In the genomic region with DNA sequence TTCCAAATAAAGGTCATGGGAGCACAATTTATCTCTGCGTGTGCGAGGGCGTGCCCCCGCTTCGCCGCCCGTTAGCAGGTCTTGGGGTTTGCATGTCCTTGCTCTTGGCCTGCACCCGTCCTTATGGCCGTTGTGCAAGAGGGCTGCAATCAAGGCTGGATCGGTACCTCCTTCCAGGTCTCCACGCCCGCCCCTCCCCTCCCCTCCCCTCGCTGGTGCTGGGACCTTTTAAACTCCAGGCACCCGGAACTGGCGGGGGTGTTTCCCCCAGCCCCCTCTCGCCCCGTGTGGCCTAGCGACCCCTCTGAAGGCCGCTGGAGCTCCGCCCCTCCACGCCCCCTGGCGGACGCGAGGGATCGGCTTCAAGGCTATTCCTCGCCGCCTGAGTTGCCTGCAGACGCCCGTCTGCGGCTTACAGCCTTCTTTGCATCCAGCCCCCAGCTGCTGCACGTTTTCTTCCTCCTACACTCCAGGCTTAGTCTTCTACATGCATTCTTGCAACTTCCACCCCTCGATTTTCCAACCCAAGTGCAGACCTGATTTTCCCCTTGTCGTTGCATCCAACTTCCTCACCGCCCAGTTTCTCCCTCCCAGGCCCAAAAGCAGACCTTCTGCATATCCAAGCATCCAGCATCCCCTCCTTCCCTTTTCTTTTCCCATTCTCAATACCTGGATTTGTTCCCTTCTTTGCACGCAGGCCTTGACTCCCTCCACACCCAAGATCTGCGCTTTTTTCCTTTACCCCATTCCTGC, we compare ENCODE assay signal across 1 cellular context.
TF ChIP-seq lines count a peak whose summit lies in the region.

No MANE protein-coding gene starts in this region.

TF ChIP-seq in neural cell, 6 proteins besides CTCF, POLR2A, EP300 and RAD21:
- peak; percentile 57 for TF ChIP-seq REST (IDR thresholded peaks at IDR 0.05; ENCODE audit: borderline replicate concordance)
- no peak for TF ChIP-seq EZH2 (IDR thresholded peaks at IDR 0.05; ENCODE audit: borderline replicate concordance, insufficient read depth, low read length, poor library complexity, severe bottlenecking)
- peak; percentile 91 for TF ChIP-seq SMC3 (conservative IDR thresholded peaks at IDR 0.05; ENCODE audit: poor library complexity)
- no peak for TF ChIP-seq TAF1 (IDR thresholded peaks at IDR 0.05; ENCODE audit: low read depth)
- TF ChIP-seq MXI1 (conservative IDR thresholded peaks at IDR 0.05; ENCODE audit: poor library complexity, severe bottlenecking), result peak; percentile 84
- TF ChIP-seq POLR2AphosphoS5 (IDR thresholded peaks at IDR 0.05), result peak; percentile 66
